In the genomic region with DNA sequence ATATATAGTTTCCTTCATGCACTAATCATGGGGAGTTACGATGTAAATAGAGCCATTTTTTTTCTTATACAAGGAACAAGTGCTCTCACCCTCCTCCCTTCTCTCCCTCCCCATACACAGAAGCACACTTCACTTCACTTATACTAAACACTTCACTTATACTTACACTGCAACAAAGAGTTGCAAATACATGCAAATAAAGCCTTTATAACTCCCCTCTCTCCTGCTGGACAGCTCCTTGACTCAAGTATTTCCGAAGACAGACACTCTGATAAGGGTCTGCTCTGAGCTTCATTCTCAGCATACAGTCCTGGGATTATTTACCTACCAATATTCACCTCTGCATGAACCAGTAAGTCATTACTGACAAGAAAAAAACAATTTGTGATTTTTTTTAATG, we compare ENCODE assay signal across 1 cellular context.
A peak's percentile ranks its signal among the peaks of the same experiment; 100 is the strongest.
TF ChIP-seq lines count a peak whose summit lies in the region.

No MANE protein-coding gene starts in this region.

TF ChIP-seq in K562, 482 proteins besides CTCF, POLR2A, EP300 and RAD21:
- TF ChIP-seq RBM39 (optimal IDR thresholded peaks at IDR 0.05; ENCODE audit: low read depth, low read length) = no peak
- no peak for TF ChIP-seq MYBL2 (IDR thresholded peaks at IDR 0.05; ENCODE audit: low read depth)
- no peak for TF ChIP-seq MYBL2 (CRISPR knock-in tag; IDR thresholded peaks at IDR 0.05; ENCODE audit: borderline replicate concordance)
- TF ChIP-seq, protein P1, sequence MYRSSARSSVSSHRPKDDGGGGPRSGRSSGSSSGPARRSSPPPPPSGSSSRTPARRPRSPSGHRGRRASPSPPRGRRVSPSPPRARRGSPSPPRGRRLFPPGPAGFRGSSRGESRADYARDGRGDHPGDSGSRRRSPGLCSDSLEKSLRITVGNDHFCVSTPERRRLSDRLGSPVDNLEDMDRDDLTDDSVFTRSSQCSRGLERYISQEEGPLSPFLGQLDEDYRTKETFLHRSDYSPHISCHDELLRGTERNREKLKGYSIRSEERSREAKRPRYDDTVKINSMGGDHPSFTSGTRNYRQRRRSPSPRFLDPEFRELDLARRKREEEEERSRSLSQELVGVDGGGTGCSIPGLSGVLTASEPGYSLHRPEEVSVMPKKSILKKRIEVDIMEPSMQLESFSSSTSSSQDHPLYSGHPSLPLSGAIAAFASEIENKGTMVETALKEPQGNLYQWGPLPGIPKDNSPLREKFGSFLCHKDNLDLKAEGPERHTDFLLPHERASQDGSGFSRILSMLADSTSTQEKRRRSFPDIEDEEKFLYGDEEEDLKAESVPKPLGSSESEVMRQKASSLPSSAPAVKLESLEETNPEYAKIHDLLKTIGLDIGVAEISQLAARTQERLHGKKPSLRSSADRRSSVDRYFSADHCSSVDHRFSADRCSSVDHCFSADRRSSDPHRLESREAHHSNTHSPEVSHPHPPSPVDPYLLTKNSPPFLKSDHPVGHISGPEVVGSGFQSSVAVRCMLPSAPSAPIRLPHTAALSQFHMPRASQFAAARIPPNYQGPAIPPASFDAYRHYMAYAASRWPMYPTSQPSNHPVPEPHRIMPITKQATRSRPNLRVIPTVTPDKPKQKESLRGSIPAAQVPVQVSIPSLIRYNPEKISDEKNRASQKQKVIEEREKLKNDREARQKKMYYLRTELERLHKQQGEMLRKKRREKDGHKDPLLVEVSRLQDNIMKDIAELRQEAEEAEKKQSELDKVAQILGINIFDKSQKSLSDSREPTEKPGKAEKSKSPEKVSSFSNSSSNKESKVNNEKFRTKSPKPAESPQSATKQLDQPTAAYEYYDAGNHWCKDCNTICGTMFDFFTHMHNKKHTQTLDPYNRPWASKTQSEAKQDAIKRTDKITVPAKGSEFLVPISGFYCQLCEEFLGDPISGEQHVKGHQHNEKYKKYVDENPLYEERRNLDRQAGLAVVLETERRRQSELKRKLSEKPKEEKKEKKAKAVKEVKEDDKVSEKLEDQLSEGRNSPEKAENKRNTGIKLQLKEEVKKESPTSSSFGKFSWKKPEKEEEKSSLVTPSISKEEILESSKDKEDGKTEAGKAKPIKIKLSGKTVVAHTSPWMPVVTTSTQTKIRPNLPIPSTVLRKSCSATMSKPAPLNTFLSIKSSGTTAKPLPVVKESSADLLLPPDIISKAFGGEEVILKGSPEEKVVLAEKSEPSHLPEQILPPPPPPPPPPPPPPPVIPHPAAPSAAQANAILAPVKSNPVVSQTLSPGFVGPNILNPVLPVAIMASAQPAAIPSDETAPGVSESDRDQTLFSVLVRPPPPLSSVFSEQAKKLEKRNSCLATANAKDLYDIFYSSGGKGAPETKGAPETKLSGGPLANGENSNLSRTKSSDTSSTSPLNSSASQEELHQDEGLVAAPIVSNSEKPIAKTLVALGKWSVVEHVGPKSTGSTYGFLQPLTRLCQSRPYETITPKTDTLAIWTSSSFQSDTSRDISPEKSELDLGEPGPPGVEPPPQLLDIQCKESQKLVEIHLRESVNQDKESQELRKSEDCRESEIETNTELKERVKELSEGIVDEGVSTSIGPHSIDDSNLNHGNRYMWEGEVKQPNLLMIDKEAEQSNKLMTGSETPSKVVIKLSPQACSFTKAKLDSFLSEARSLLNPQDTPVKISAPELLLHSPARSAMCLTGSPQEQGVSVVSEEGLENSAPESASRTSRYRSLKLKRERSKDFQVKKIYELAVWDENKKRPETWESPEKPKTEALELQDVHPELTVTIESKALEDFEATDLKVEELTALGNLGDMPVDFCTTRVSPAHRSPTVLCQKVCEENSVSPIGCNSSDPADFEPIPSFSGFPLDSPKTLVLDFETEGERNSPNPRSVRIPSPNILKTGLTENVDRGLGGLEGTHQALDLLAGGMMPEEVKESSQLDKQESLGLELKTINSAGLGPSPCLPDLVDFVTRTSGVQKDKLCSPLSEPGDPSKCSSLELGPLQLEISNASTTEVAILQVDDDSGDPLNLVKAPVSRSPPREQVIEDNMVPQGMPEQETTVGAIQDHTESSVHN (IDR thresholded peaks at IDR 0.05; ENCODE audit: borderline replicate concordance in 1 of 2, low read depth in 1 of 2) = no peak
- TF ChIP-seq ZNF146 (CRISPR knock-in tag; IDR thresholded peaks at IDR 0.05; ENCODE audit: unreplicated experiment) = no peak
- TF ChIP-seq SP1 (CRISPR knock-in tag; IDR thresholded peaks at IDR 0.05) = no peak
- TF ChIP-seq ZNF717 (CRISPR knock-in tag; IDR thresholded peaks at IDR 0.05) = no peak
- TF ChIP-seq EHMT2 (IDR thresholded peaks at IDR 0.05) = peak; percentile 36; the same call in 1 of the 2 replicates
